In genomic region chr4:101981756-101982155, GRCh38 we compare ENCODE assay signal across 13 cellular contexts.
A peak's percentile ranks its signal among the peaks of the same experiment; 100 is the strongest.
DNase-seq lines count a peak whose midpoint lies in the region; ATAC-seq and TF ChIP-seq lines count a peak whose summit lies in the region.
"Had no signal": no experiment of that assay in that cellular context is flagged by ENCODE, and none has a peak within 500 bp of the region (broad histone marks: within the 10 kb centered on the region; RNA-seq: fewer than 3 reads in every experiment).

No MANE protein-coding gene starts in this region.

- no peaks in the 10 kb centered on the region for H3K9me3 ChIP-seq in smooth muscle cell (replicated peaks; ENCODE audit: low read depth)
- H3K9me3 ChIP-seq in CD8-positive, alpha-beta memory T cell (ENCODE audit: low read length) = no peaks in the 10 kb centered on the region

- H3K36me3 ChIP-seq in smooth muscle cell (ENCODE audit: low read depth) = no peaks in the 10 kb centered on the region
- H3K36me3 ChIP-seq in CD8-positive, alpha-beta memory T cell (ENCODE audit: insufficient read depth, low read length) = no peaks in the 10 kb centered on the region

- CTCF ChIA-PET in CD8-positive, alpha-beta memory T cell (lab: Charles Lee) = no interaction called here

- no peak overlapping the region for H3K9ac ChIP-seq in smooth muscle cell (ENCODE audit: low read depth)

- ATAC-seq in HG02884 (IDR thresholded peaks at IDR 0.05; ENCODE audit: unreplicated experiment) = peak; percentile 57
- ATAC-seq: stimulated activated naive CD8-positive, alpha-beta T cell treated with anti-CD3 and anti-CD28 coated beads, Interleukin-15, Interleukin-2, amounts not matched to agents 100 U/mL and 50 U/mL, for 24 hours had no signal

- H3K27ac ChIP-seq in epithelial cell of prostate = peak overlapping the region; percentile 27
- peak overlapping the region; percentile 47 for H3K27ac ChIP-seq in smooth muscle cell (ENCODE audit: low read depth)
- no peak overlapping the region for H3K27ac ChIP-seq in coronary artery
- no peak overlapping the region for H3K27ac ChIP-seq in CD8-positive, alpha-beta memory T cell (ENCODE audit: low read depth, low read length)

- H3K4me3 Mint-ChIP-seq in CD8-positive, alpha-beta memory T cell = no peak overlapping the region
- H3K4me3 Mint-ChIP-seq: activated CD4-positive, alpha-beta memory T cell treated with anti-CD3 and anti-CD28 coated beads for 36 hours; activated naive CD8-positive, alpha-beta T cell; neural crest cell had no signal

- H3K4me1 Mint-ChIP-seq in CD8-positive, alpha-beta memory T cell = no peaks in the 10 kb centered on the region
- H3K4me1 Mint-ChIP-seq: neural crest cell had no signal

- TF ChIP-seq CTCF in smooth muscle cell (IDR thresholded peaks at IDR 0.05; ENCODE audit: borderline replicate concordance, insufficient read depth, poor library complexity, severe bottlenecking) (no peak), coronary artery (IDR thresholded peaks at IDR 0.05) (no peak)

- peaks cover 0 to 4% (median 0%) of the 10 kb centered on the region in 5 donors for H3K9me3 Mint-ChIP-seq in CD8-positive, alpha-beta memory T cell
- H3K9me3 Mint-ChIP-seq: activated CD4-positive, alpha-beta memory T cell treated with anti-CD3 and anti-CD28 coated beads for 36 hours had no signal

- H3K27me3 Mint-ChIP-seq in CD8-positive, alpha-beta memory T cell = peaks cover 0 to 9% of the 10 kb centered on the region in 2 donors

- H3K4me2 ChIP-seq in smooth muscle cell = peak overlapping the region; percentile 69

- no peak overlapping the region for H3K27ac Mint-ChIP-seq in CD8-positive, alpha-beta memory T cell
- H3K27ac Mint-ChIP-seq: activated CD4-positive, alpha-beta memory T cell treated with anti-CD3 and anti-CD28 coated beads for 36 hours; activated naive CD8-positive, alpha-beta T cell had no signal

- WGBS in smooth muscle cell (ENCODE audit: low lambda C conversion rate) = 5% methylated on average over 1 of the region's 1 CpG

- H3K4me1 ChIP-seq in smooth muscle cell (ENCODE audit: low read depth) = peaks cover 14% of the 10 kb centered on the region
- no peaks in the 10 kb centered on the region for H3K4me1 ChIP-seq in CD8-positive, alpha-beta memory T cell (ENCODE audit: insufficient read depth, low read length)

- no peaks in the 10 kb centered on the region for H3F3A ChIP-seq in smooth muscle cell (ENCODE audit: low read depth)

- no peaks in the 10 kb centered on the region for H4K20me1 ChIP-seq in smooth muscle cell (ENCODE audit: low read depth)

- H3K4me3 ChIP-seq in smooth muscle cell (no peak overlapping the region), coronary artery (no peak overlapping the region)
- H3K4me3 ChIP-seq in CD8-positive, alpha-beta memory T cell (ENCODE audit: low read length) = no peak overlapping the region

- DNase-seq in NOMO-1 treated with DMSO at 0.1 percent for 48 hours (lab: John Stamatoyannopoulos, UW; ENCODE audit: unreplicated experiment) (peak; percentile 83), epithelial cell of prostate (ENCODE audit: low read depth, low spot score) (peak; percentile 80), smooth muscle cell (lab: John Stamatoyannopoulos, UW; ENCODE audit: unreplicated experiment) (no peak), coronary artery (ENCODE audit: low spot score) (no peak)
- DNase-seq in CD8-positive, alpha-beta memory T cell = no peak
- DNase-seq in stimulated activated CD4-positive, alpha-beta T cell treated with anti-CD3 and anti-CD28 coated beads, Interleukin-4, amount 100 ng/mL, for 24 hours = no peak
- DNase-seq: activated CD4-positive, alpha-beta memory T cell treated with anti-CD3 and anti-CD28 coated beads for 36 hours; NCI-H2081 treated with DMSO at 0.1 percent for 48 hours; SHP77; stimulated activated naive CD8-positive, alpha-beta T cell treated with anti-CD3 and anti-CD28 coated beads, Interleukin-15, Interleukin-2, amounts not matched to agents 100 U/mL and 50 U/mL, for 24 hours had no signal

- no peaks in the 10 kb centered on the region for H3K36me3 Mint-ChIP-seq in CD8-positive, alpha-beta memory T cell
- H3K36me3 Mint-ChIP-seq: activated CD4-positive, alpha-beta memory T cell treated with anti-CD3 and anti-CD28 coated beads for 36 hours; activated naive CD8-positive, alpha-beta T cell had no signal

- no peaks in the 10 kb centered on the region for H3K27me3 ChIP-seq in smooth muscle cell (ENCODE audit: low read depth)
- H3K27me3 ChIP-seq in CD8-positive, alpha-beta memory T cell (ENCODE audit: insufficient read depth, low read length, poor library complexity, severe bottlenecking) = no peaks in the 10 kb centered on the region

- POLR2A ChIA-PET in CD8-positive, alpha-beta memory T cell (lab: Charles Lee) = no interaction called here

- H2AFZ ChIP-seq in smooth muscle cell (ENCODE audit: low read depth) = peak overlapping the region; percentile 79

- H3K79me2 ChIP-seq in smooth muscle cell (ENCODE audit: low read depth) = no peaks in the 10 kb centered on the region

Comparison
In these comparisons a context has a peak if more than half of its experiments do, and no peak if none do; other contexts are left out.
1. DNase-seq: peak in NOMO-1 treated with DMSO at 0.1 percent for 48 hours (single experiment) and epithelial cell of prostate (single experiment); none in smooth muscle cell (single experiment), coronary artery (single experiment), CD8-positive, alpha-beta memory T cell (0 of 5) and stimulated activated CD4-positive, alpha-beta T cell treated with anti-CD3 and anti-CD28 coated beads, Interleukin-4, amount 100 ng/mL, for 24 hours (single experiment).
2. H3K27ac ChIP-seq: peak in epithelial cell of prostate (single experiment) and smooth muscle cell (single experiment); none in coronary artery (0 of 2) and CD8-positive, alpha-beta memory T cell (single experiment).